In the genomic region with DNA sequence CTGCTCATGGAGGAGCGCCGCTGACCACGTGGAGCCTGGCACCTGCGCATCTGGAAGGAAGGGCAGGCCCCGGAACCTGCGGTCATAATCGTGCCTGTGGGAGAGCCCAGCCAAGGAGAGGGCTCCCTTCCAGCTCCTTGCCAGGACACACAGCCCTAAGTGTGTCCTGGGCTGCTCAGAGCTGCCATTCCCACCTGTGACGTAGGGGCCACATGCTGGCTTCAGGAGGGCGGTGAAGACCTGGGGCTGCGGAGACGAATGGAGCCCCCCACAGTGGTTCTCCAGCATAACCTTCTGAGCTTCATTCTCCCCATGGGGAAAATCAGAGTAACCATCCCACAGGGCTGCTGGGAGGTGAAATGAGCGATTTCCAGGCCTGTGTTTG, we compare ENCODE assay signal across 21 cellular contexts.
DNase-seq lines count a peak whose midpoint lies in the region; ATAC-seq, FAIRE-seq and TF ChIP-seq lines count a peak whose summit lies in the region.
"Had no signal": no experiment of that assay in that cellular context is flagged by ENCODE, and none has a peak within 500 bp of the region (broad histone marks: within the 10 kb centered on the region; RNA-seq: fewer than 3 reads in every experiment).

No MANE protein-coding gene starts in this region.

- peak overlapping the region in 7 of 10 donors; percentile 19 to 48 (median 40) for H3K4me3 ChIP-seq in heart right ventricle
- no peak overlapping the region for H3K4me3 ChIP-seq in astrocyte (ENCODE audit: insufficient read depth, low read depth, low read length)
- peak overlapping the region in 1 of 2 experiments; percentile 66 for H3K4me3 ChIP-seq in mesenchymal stem cell (ENCODE audit: insufficient read depth in 1 of 2, low read depth in 1 of 2, low read length in 2 of 2)
- no peak overlapping the region for H3K4me3 ChIP-seq in thyroid gland (replicated peaks in 1 of 3)
- no peak overlapping the region for H3K4me3 ChIP-seq in naive thymus-derived CD4-positive, alpha-beta T cell (ENCODE audit: low read length)
- H3K4me3 ChIP-seq: left lung had no signal

- no peak for TF ChIP-seq CTCF in heart right ventricle (IDR thresholded peaks at IDR 0.05)
- no peak for TF ChIP-seq CTCF in astrocyte (IDR thresholded peaks at IDR 0.05; ENCODE audit: insufficient read depth, low read depth, low read length)
- TF ChIP-seq CTCF in thyroid gland (IDR thresholded peaks at IDR 0.05) = no peak

- CTCF ChIA-PET in naive thymus-derived CD4-positive, alpha-beta T cell (lab: Charles Lee) = no interaction called here

- H3K9ac ChIP-seq in astrocyte (ENCODE audit: low read length) (no peak overlapping the region), mesenchymal stem cell (ENCODE audit: low read length) (no peak overlapping the region)

- H3K4me1 ChIP-seq in heart right ventricle (peaks cover 0 to 30% (median 25%) of the 10 kb centered on the region in 9 donors), astrocyte (ENCODE audit: insufficient read depth, low read length) (peaks cover 30% of the 10 kb centered on the region), mesenchymal stem cell (ENCODE audit: control insufficient read depth, insufficient read depth, low read depth, low read length) (peaks cover 35% of the 10 kb centered on the region), thyroid gland (peaks cover 0 to 3% of the 10 kb centered on the region in 2 donors)
- no peaks in the 10 kb centered on the region for H3K4me1 ChIP-seq in naive thymus-derived CD4-positive, alpha-beta T cell (ENCODE audit: control insufficient read depth in 2 of 2, insufficient read depth in 2 of 2, low read length in 2 of 2)

- peaks cover 0 to 26% (median 0%) of the 10 kb centered on the region in 7 donors for H3K27me3 ChIP-seq in heart right ventricle
- H3K27me3 ChIP-seq in astrocyte (ENCODE audit: insufficient read depth, low read length) = peaks cover 9% of the 10 kb centered on the region
- H3K27me3 ChIP-seq in mesenchymal stem cell (ENCODE audit: control insufficient read depth in 1 of 2, insufficient read depth in 1 of 2, low read length in 2 of 2) = peaks cover 0 to 63% of the 10 kb centered on the region in 2 experiments
- H3K27me3 ChIP-seq in thyroid gland = no peaks in the 10 kb centered on the region
- H3K27me3 ChIP-seq in naive thymus-derived CD4-positive, alpha-beta T cell (ENCODE audit: control insufficient read depth in 2 of 2, insufficient read depth in 2 of 2, low read length in 2 of 2) = no peaks in the 10 kb centered on the region

- no peak overlapping the region for H3K4me3 Mint-ChIP-seq in astrocyte (ENCODE audit: unreplicated experiment)
- peak overlapping the region in 1 of 10 donors; percentile 51 for H3K4me3 Mint-ChIP-seq in naive thymus-derived CD4-positive, alpha-beta T cell
- H3K4me3 Mint-ChIP-seq: activated naive CD4-positive, alpha-beta T cell treated with anti-CD3 and anti-CD28 coated beads for 36 hours had no signal

- H3K9me3 Mint-ChIP-seq in astrocyte (ENCODE audit: unreplicated experiment) = peaks cover 2% of the 10 kb centered on the region
- peaks cover 0 to 6% (median 3%) of the 10 kb centered on the region in 11 donors for H3K9me3 Mint-ChIP-seq in naive thymus-derived CD4-positive, alpha-beta T cell
- H3K9me3 Mint-ChIP-seq: activated naive CD4-positive, alpha-beta T cell treated with anti-CD3 and anti-CD28 coated beads for 36 hours had no signal

- TF ChIP-seq POLR2A in thyroid gland (IDR thresholded peaks at IDR 0.05) = no peak

- H2AFZ ChIP-seq in astrocyte (ENCODE audit: low read depth, low read length) (no peak overlapping the region), mesenchymal stem cell (ENCODE audit: low read depth, low read length) (no peak overlapping the region)

- no peaks in the 10 kb centered on the region for H3K79me1 ChIP-seq in mesenchymal stem cell (replicated peaks; ENCODE audit: low read length, poor library complexity, severe bottlenecking)

- peak overlapping the region; percentile 14 for H4K8ac ChIP-seq in mesenchymal stem cell (ENCODE audit: low read length)

- no peaks in the 10 kb centered on the region for H4K20me1 ChIP-seq in astrocyte (ENCODE audit: insufficient read depth, low read length)

- H3K18ac ChIP-seq in mesenchymal stem cell (ENCODE audit: low read depth in 1 of 2, low read length in 2 of 2) = peak overlapping the region; percentile 5 to 64

- H3K27ac ChIP-seq in heart right ventricle (peak overlapping the region in 7 of 10 donors; percentile 19 to 78 (median 56)), astrocyte (ENCODE audit: low read depth, low read length) (no peak overlapping the region), mesenchymal stem cell (ENCODE audit: low read length, poor library complexity, severe bottlenecking) (peak overlapping the region; percentile 89), thyroid gland (peak overlapping the region in 2 of 3 donors; percentile 7 to 12)
- H3K27ac ChIP-seq in naive thymus-derived CD4-positive, alpha-beta T cell (ENCODE audit: low read depth, low read length) = no peak overlapping the region
- H3K27ac ChIP-seq: dorsolateral prefrontal cortex, left lung had no signal

- no peak overlapping the region for H4K91ac ChIP-seq in mesenchymal stem cell (ENCODE audit: low read length)

- H3K27ac Mint-ChIP-seq in astrocyte (ENCODE audit: unreplicated experiment) = no peak overlapping the region
- H3K27ac Mint-ChIP-seq in naive thymus-derived CD4-positive, alpha-beta T cell = peak overlapping the region in 1 of 9 donors; percentile 16
- H3K27ac Mint-ChIP-seq: activated naive CD4-positive, alpha-beta T cell treated with anti-CD3 and anti-CD28 coated beads for 36 hours; CD14-positive monocyte had no signal

- no peak overlapping the region for H3K4ac ChIP-seq in mesenchymal stem cell (ENCODE audit: low read depth in 1 of 2, low read length in 2 of 2)

- H3K79me2 ChIP-seq in astrocyte (ENCODE audit: insufficient read depth, low read length) = no peaks in the 10 kb centered on the region

- 50 to 66% methylated on average over 12 of the region's 12 CpGs for WGBS in heart right ventricle, 2 donors
- WGBS in mesenchymal stem cell = 83% methylated on average over 12 of the region's 12 CpGs
- 79 to 84% methylated on average over 8 to 12 of the region's 12 CpGs for WGBS in thyroid gland, 2 donors

- H3K14ac ChIP-seq in mesenchymal stem cell (ENCODE audit: low read length in 2 of 2) = peak overlapping the region in 1 of 2 experiments; percentile 26

- peak overlapping the region; percentile 60 for H2BK5ac ChIP-seq in mesenchymal stem cell (ENCODE audit: low read depth, low read length, poor library complexity, severe bottlenecking)

- H2BK12ac ChIP-seq in mesenchymal stem cell (ENCODE audit: low read length in 2 of 2) = peak overlapping the region in 1 of 2 experiments; percentile 74

- H2BK120ac ChIP-seq in mesenchymal stem cell (ENCODE audit: low read depth, low read length) = no peak overlapping the region

- H3K4me1 Mint-ChIP-seq in astrocyte (ENCODE audit: low read depth, unreplicated experiment) = peaks cover 13% of the 10 kb centered on the region
- H3K4me1 Mint-ChIP-seq in naive thymus-derived CD4-positive, alpha-beta T cell = peaks cover 0 to 25% (median 0%) of the 10 kb centered on the region in 7 donors

- H3K9me3 ChIP-seq in heart right ventricle = peaks cover 0 to under 1% (median 0%) of the 10 kb centered on the region in 11 donors
- H3K9me3 ChIP-seq in astrocyte (ENCODE audit: insufficient read depth, low read depth, low read length) = no peaks in the 10 kb centered on the region
- H3K9me3 ChIP-seq in mesenchymal stem cell (ENCODE audit: control insufficient read depth, low read length) = no peaks in the 10 kb centered on the region
- H3K9me3 ChIP-seq in thyroid gland = no peaks in the 10 kb centered on the region
- no peaks in the 10 kb centered on the region for H3K9me3 ChIP-seq in naive thymus-derived CD4-positive, alpha-beta T cell (ENCODE audit: control insufficient read depth in 2 of 3, low read length in 3 of 3)
- H3K9me3 ChIP-seq: left lung had no signal

- ATAC-seq in heart right ventricle = peak in 6 of 8 donors; percentile 7 to 42 (median 34)
- no peak for ATAC-seq in stimulated activated naive CD8-positive, alpha-beta T cell treated with anti-CD3 and anti-CD28 coated beads, Interleukin-15, Interleukin-2, amounts not matched to agents 100 U/mL and 50 U/mL, for 24 hours
- no peak for ATAC-seq in naive thymus-derived CD4-positive, alpha-beta T cell
- ATAC-seq: left lung had no signal

- no peak overlapping the region for H2BK15ac ChIP-seq in mesenchymal stem cell (ENCODE audit: low read depth, poor library complexity, severe bottlenecking)

- H3K27me3 Mint-ChIP-seq in astrocyte (ENCODE audit: low read depth, unreplicated experiment) = peaks cover 36% of the 10 kb centered on the region
- peaks cover 0 to 16% (median 7%) of the 10 kb centered on the region in 5 donors for H3K27me3 Mint-ChIP-seq in naive thymus-derived CD4-positive, alpha-beta T cell

- POLR2A ChIA-PET in naive thymus-derived CD4-positive, alpha-beta T cell (lab: Charles Lee) = no interaction called here

- peak overlapping the region; percentile 90 for H2AK5ac ChIP-seq in mesenchymal stem cell (ENCODE audit: low read length, severe bottlenecking)

- H3K23ac ChIP-seq in mesenchymal stem cell (ENCODE audit: low read length in 2 of 2) = no peak overlapping the region

- H3K36me3 Mint-ChIP-seq in astrocyte (ENCODE audit: low read depth, unreplicated experiment) = peaks cover 2% of the 10 kb centered on the region
- H3K36me3 Mint-ChIP-seq in naive thymus-derived CD4-positive, alpha-beta T cell = no peaks in the 10 kb centered on the region

- no peaks in the 10 kb centered on the region for H3K36me3 ChIP-seq in heart right ventricle
- H3K36me3 ChIP-seq in astrocyte (ENCODE audit: insufficient read depth, low read length) = no peaks in the 10 kb centered on the region
- H3K36me3 ChIP-seq in mesenchymal stem cell (ENCODE audit: control insufficient read depth in 1 of 2, insufficient read depth in 2 of 2, low read depth in 1 of 2, low read length in 2 of 2) = no peaks in the 10 kb centered on the region
- no peaks in the 10 kb centered on the region for H3K36me3 ChIP-seq in thyroid gland
- no peaks in the 10 kb centered on the region for H3K36me3 ChIP-seq in naive thymus-derived CD4-positive, alpha-beta T cell (ENCODE audit: control insufficient read depth in 2 of 3, insufficient read depth in 3 of 3, low read length in 3 of 3)
- H3K36me3 ChIP-seq: left lung had no signal

- no peak for FAIRE-seq in astrocyte (lab: Jason Lieb, UNC)
- FAIRE-seq: endothelial cell of umbilical vein had no signal

- H3K4me2 ChIP-seq in astrocyte (ENCODE audit: low read length) (peak overlapping the region; percentile 62), mesenchymal stem cell (ENCODE audit: low read length, poor library complexity, severe bottlenecking) (no peak overlapping the region)

- DNase-seq in heart right ventricle (no peak), cardiac septum (ENCODE audit: low spot score) (no peak), astrocyte (ENCODE audit: low read depth) (no peak), mesenchymal stem cell (no peak), thyroid gland (no peak)
- DNase-seq in stimulated activated naive CD8-positive, alpha-beta T cell treated with anti-CD3 and anti-CD28 coated beads, Interleukin-15, Interleukin-2, amounts not matched to agents 100 U/mL and 50 U/mL, for 24 hours = no peak
- no peak for DNase-seq in naive thymus-derived CD4-positive, alpha-beta T cell
- DNase-seq in stimulated activated CD4-positive, alpha-beta T cell treated with anti-CD3 and anti-CD28 coated beads, Interleukin-4, amount 100 ng/mL, for 24 hours = no peak
- DNase-seq: ACHN; activated naive CD4-positive, alpha-beta T cell treated with anti-CD3 and anti-CD28 coated beads for 36 hours; activated T-cell treated with anti-CD3 and anti-CD28 coated beads, Interleukin-2, amount 50 U/mL, for 48 hours; caudate nucleus; DMS 273 treated with DMSO at 0.1 percent for 48 hours; dorsolateral prefrontal cortex; left lung; NCI-H1436 treated with DMSO at 0.1 percent for 48 hours; NCI-H524 treated with DMSO at 0.1 percent for 48 hours; nucleus accumbens; stimulated activated CD8-positive, alpha-beta memory T cell treated with anti-CD3 and anti-CD28 coated beads, Interleukin-4, amount 100 ng/mL, for 48 hours had no signal

- intact Hi-C loops in heart right ventricle (cut with DNase I) (loop anchor here in 1 of 10 donors (10.0 kb wide), 1 partner anchor 126 kb away; the partner anchor contains the start of gene CHST15), cardiac septum (cut with DNase I) (no loop called here), thyroid gland (cut with DNase I) (no loop called here)
- intact Hi-C loops in naive thymus-derived CD4-positive, alpha-beta T cell (cut with micrococcal nuclease) = loop anchor here (10.0 kb wide), 2 partner anchors 96 to 134 kb away; no protein-coding TSS in a partner anchor

Comparison
In these comparisons a context has a peak if more than half of its experiments do, and no peak if none do; other contexts are left out.
1. ATAC-seq: peak in heart right ventricle (6 of 8); none in stimulated activated naive CD8-positive, alpha-beta T cell treated with anti-CD3 and anti-CD28 coated beads, Interleukin-15, Interleukin-2, amounts not matched to agents 100 U/mL and 50 U/mL, for 24 hours (single experiment) and naive thymus-derived CD4-positive, alpha-beta T cell (single experiment).
2. H3K27ac ChIP-seq: peak in heart right ventricle (7 of 10), mesenchymal stem cell (single experiment) and thyroid gland (2 of 3); none in astrocyte (single experiment) and naive thymus-derived CD4-positive, alpha-beta T cell (single experiment).
3. H3K4me3 ChIP-seq: peak in heart right ventricle (7 of 10); none in astrocyte (single experiment), thyroid gland (0 of 3) and naive thymus-derived CD4-positive, alpha-beta T cell (single experiment).
4. intact Hi-C loops: an anchor here in naive thymus-derived CD4-positive, alpha-beta T cell (10.0 kb wide); none called in cardiac septum and thyroid gland.